7 cellular contexts compared by ENCODE assay signal in genomic region chr2:152716805-152717241, GRCh38. TPM values are rescaled to one million over a fixed set of nuclear protein-coding genes. Genes with fewer than 3 reads are reported as not detected.
A peak's percentile ranks its signal among the peaks of the same experiment; 100 is the strongest.
DNase-seq lines count a peak whose midpoint lies in the region; ATAC-seq and TF ChIP-seq lines count a peak whose summit lies in the region.

No MANE protein-coding gene starts in this region.

- H4K8ac ChIP-seq in mesendoderm (ENCODE audit: low read depth, low read length): no peak overlapping the region

- H2BK5ac ChIP-seq in mesendoderm (ENCODE audit: low read length): no peak overlapping the region

- H3K36me3 ChIP-seq in SK-N-SH (replicated peaks in 1 of 2; ENCODE audit: control insufficient read depth in 1 of 2, insufficient read depth in 2 of 2, low read length in 1 of 2): peaks cover 36 to 45% of the 10 kb centered on the region in 2 experiments
- peaks cover 2% of the 10 kb centered on the region for H3K36me3 ChIP-seq in mesendoderm (ENCODE audit: control insufficient read depth, insufficient read depth, low read length)

- H3K79me2 ChIP-seq in SK-N-SH (ENCODE audit: insufficient read depth) (peaks cover 87% of the 10 kb centered on the region), mesendoderm (ENCODE audit: control insufficient read depth, insufficient read depth, low read length) (peaks cover 61% of the 10 kb centered on the region)

- DNase-seq in SK-N-SH: peak; percentile 11
- peak in 1 of 2 donors; percentile 23 for DNase-seq in cardiac fibroblast (ENCODE audit: low read depth in 2 of 2)
- peak; percentile 76 for DNase-seq in mesendoderm
- DNase-seq in substantia nigra (lab: John Stamatoyannopoulos, UW): peak in 6 of 49 donors; percentile 2 to 45 (median 18)
- DNase-seq in A172 (ENCODE audit: low spot score): no peak

- H3K4me3 ChIP-seq in SK-N-SH (ENCODE audit: low read depth in 2 of 2, low read length in 1 of 2): peak overlapping the region; percentile 97
- H3K4me3 ChIP-seq in cardiac fibroblast (replicated peaks in 1 of 2; ENCODE audit: low read depth in 2 of 2, low read length in 2 of 2): peak overlapping the region; percentile 88 to 89
- peak overlapping the region; percentile 85 for H3K4me3 ChIP-seq in mesendoderm (ENCODE audit: low read length)

- H2AFZ ChIP-seq in SK-N-SH (ENCODE audit: low read depth): peak overlapping the region; percentile 86

- CTCF ChIA-PET in SK-N-SH (lab: Yijun Ruan, JAX): interaction anchor here (0.9 to 2.5 kb wide), 9 partner anchors 9 to 541 kb away, joined by 3 to 9 read pairs (median 5); partner anchors contain the start of gene STAM2

- H2BK120ac ChIP-seq in mesendoderm (ENCODE audit: low read depth, low read length): no peak overlapping the region

- peaks cover 8 to 11% of the 10 kb centered on the region in 2 experiments; a peak in 3 of 4 replicates for H3K4me1 ChIP-seq in SK-N-SH (ENCODE audit: control insufficient read depth in 1 of 2, insufficient read depth in 2 of 2, low read depth in 1 of 2, low read length in 1 of 2)
- H3K4me1 ChIP-seq in mesendoderm (ENCODE audit: control insufficient read depth, low read depth, low read length): no peaks in the 10 kb centered on the region

- H2BK15ac ChIP-seq in mesendoderm (replicated peaks; ENCODE audit: low read depth): no peak overlapping the region

- H3K9ac ChIP-seq in SK-N-SH (peak overlapping the region; percentile 96), mesendoderm (ENCODE audit: low read length) (peak overlapping the region; percentile 90)

- H3K4ac ChIP-seq in mesendoderm (ENCODE audit: low read depth, low read length): no peak overlapping the region

- no peaks in the 10 kb centered on the region for H3K27me3 ChIP-seq in SK-N-SH (ENCODE audit: insufficient read depth)
- H3K27me3 ChIP-seq in mesendoderm (ENCODE audit: insufficient read depth, low read length, poor library complexity): no peaks in the 10 kb centered on the region

- ATAC-seq in GM18511 (IDR thresholded peaks at IDR 0.05; ENCODE audit: unreplicated experiment) (peak; percentile 3), HG03175 (IDR thresholded peaks at IDR 0.05; ENCODE audit: unreplicated experiment) (peak; percentile 0)

- peaks cover 3% of the 10 kb centered on the region for H3K79me1 ChIP-seq in mesendoderm (ENCODE audit: low read length)

- H3F3A ChIP-seq in SK-N-SH (replicated peaks; ENCODE audit: insufficient read depth): peaks cover 4% of the 10 kb centered on the region

- H2AK5ac ChIP-seq in mesendoderm (ENCODE audit: low read length): no peak overlapping the region

- 0% methylated on average over 15 of the region's 15 CpGs for WGBS in SK-N-SH (ENCODE audit: low lambda C conversion rate)
- no CpG with 5 or more reads among the region's 15 CpGs for WGBS in mesendoderm (ENCODE audit: extremely low coverage, insufficient coverage, low lambda C conversion rate)

- H4K20me1 ChIP-seq in SK-N-SH (ENCODE audit: insufficient read depth): peaks cover 36% of the 10 kb centered on the region

- H3K9me2 ChIP-seq in SK-N-SH: no peaks in the 10 kb centered on the region

- H3K27ac ChIP-seq in SK-N-SH (ENCODE audit: low read depth in 2 of 2, low read length in 1 of 2): peak overlapping the region; percentile 90 to 95
- peak overlapping the region; percentile 55 for H3K27ac ChIP-seq in mesendoderm (ENCODE audit: low read depth, low read length)
- peak overlapping the region; percentile 97 for H3K27ac ChIP-seq in substantia nigra (ENCODE audit: low read depth, low read length, poor library complexity, severe bottlenecking)

- TF ChIP-seq CTCF in SK-N-SH (IDR thresholded peaks at IDR 0.05) (no peak), cardiac fibroblast (IDR thresholded peaks at IDR 0.05; ENCODE audit: low read depth, low read length) (no peak)

- no peaks in the 10 kb centered on the region for H3K9me3 ChIP-seq in SK-N-SH

- peak overlapping the region; percentile 87 for H3K56ac ChIP-seq in mesendoderm (ENCODE audit: low read length)

- POLR2A ChIA-PET in SK-N-SH (lab: Yijun Ruan, JAX): interaction anchor here (0.6 to 0.7 kb wide), 3 partner anchors 357 to 841 kb away, joined by 3 to 4 read pairs (median 3); partner anchors contain the start of gene STAM2

- no peak for TF ChIP-seq RAD21 in SK-N-SH (IDR thresholded peaks at IDR 0.05; ENCODE audit: low read length)

- H3K4me2 ChIP-seq in SK-N-SH (peak overlapping the region; percentile 88), mesendoderm (ENCODE audit: low read length) (no peak overlapping the region)

- H3K23ac ChIP-seq in mesendoderm (ENCODE audit: low read length): no peak overlapping the region

- peak overlapping the region; percentile 68 for H3K18ac ChIP-seq in mesendoderm (ENCODE audit: low read length)

- H4K5ac ChIP-seq in mesendoderm (ENCODE audit: low read length): no peak overlapping the region

- TF ChIP-seq EP300 in SK-N-SH (IDR thresholded peaks at IDR 0.05; ENCODE audit: borderline replicate concordance in 1 of 2, low read depth in 1 of 2, low read length in 1 of 2): no peak

TF ChIP-seq in SK-N-SH, 30 proteins besides CTCF, POLR2A, EP300 and RAD21:
- TF ChIP-seq RXRA (IDR thresholded peaks at IDR 0.05; ENCODE audit: borderline replicate concordance, low read depth): no peak

RNA-seq across cellular contexts. Expression of gene PRPF40A, which starts 0.4 kb away (rescaled TPM):
- 49.5 and 55.8 TPM in 2 replicates for polyA plus RNA-seq in SK-N-SH (2012; rRNA removed)
- polyA plus RNA-seq in SK-N-SH (2012; cell fraction: cytosol; rRNA removed): 46.8 and 53.2 TPM in 2 replicates
- 109 and 128 TPM in 2 replicates for polyA plus RNA-seq in SK-N-SH (2012; cell fraction: nucleus; rRNA removed)
- 328 TPM for polyA plus RNA-seq in mesendoderm (2013, experiment 1 of 2)
- polyA plus RNA-seq in mesendoderm (2013, experiment 2 of 2): 320 TPM
- 215 and 290 TPM in 2 replicates for total RNA-seq in A172 (2014; rRNA removed; shearing (Covaris generic))

RNA-seq across cellular contexts. Expression of gene ARL6IP6, which starts 1.6 kb away (rescaled TPM):
- 25.8 and 31.6 TPM in 2 replicates for polyA plus RNA-seq in SK-N-SH (2012; rRNA removed)
- polyA plus RNA-seq in SK-N-SH (2012; cell fraction: cytosol; rRNA removed): 33.2 and 39.0 TPM in 2 replicates
- polyA plus RNA-seq in SK-N-SH (2012; cell fraction: nucleus; rRNA removed): 18.3 and 27.6 TPM in 2 replicates
- 34.4 TPM for polyA plus RNA-seq in mesendoderm (2013, experiment 1 of 2)
- polyA plus RNA-seq in mesendoderm (2013, experiment 2 of 2): 41.9 TPM
- 43.2 and 53.3 TPM in 2 replicates for total RNA-seq in A172 (2014; rRNA removed; shearing (Covaris generic))
